9 cellular contexts compared by ENCODE assay signal in genomic region chr9:114174876-114175771, GRCh38. TPM values are rescaled to one million over a fixed set of nuclear protein-coding genes. Genes with fewer than 3 reads are reported as not detected.
DNase-seq lines count a peak whose midpoint lies in the region; ATAC-seq lines count a peak whose summit lies in the region.
"Had no signal": no experiment of that assay in that cellular context is flagged by ENCODE, and none has a peak within 500 bp of the region (broad histone marks: within the 10 kb centered on the region; RNA-seq: fewer than 3 reads in every experiment).

No MANE protein-coding gene starts in this region.

- H3K27ac Mint-ChIP-seq in activated CD4-positive, alpha-beta T cell treated with anti-CD3 and anti-CD28 coated beads, Interleukin-2, amount 10 ng/mL, durations not matched to agents 24 days and 14 days = no peak overlapping the region
- H3K27ac Mint-ChIP-seq: activated naive CD4-positive, alpha-beta T cell treated with anti-CD3 and anti-CD28 coated beads, Interleukin-2, amount 50 U/mL, for 24 hours had no signal

- H3K9me3 ChIP-seq in skeletal muscle satellite cell (replicated peaks; ENCODE audit: low read length) = no peaks in the 10 kb centered on the region

- intact Hi-C loops in activated CD4-positive, alpha-beta T cell treated with anti-CD3 and anti-CD28 coated beads, Interleukin-2, amount 10 ng/mL, durations not matched to agents 24 days and 14 days (cut with micrococcal nuclease) = no loop called here

- no peaks in the 10 kb centered on the region for H3K27me3 Mint-ChIP-seq in activated CD4-positive, alpha-beta T cell treated with anti-CD3 and anti-CD28 coated beads, Interleukin-2, amount 10 ng/mL, durations not matched to agents 24 days and 14 days
- H3K27me3 Mint-ChIP-seq: activated naive CD4-positive, alpha-beta T cell treated with anti-CD3 and anti-CD28 coated beads, Interleukin-2, amount 50 U/mL, for 24 hours had no signal

- H3K27me3 ChIP-seq in H7 (ENCODE audit: control insufficient read depth, insufficient read depth, low read length) (no peaks in the 10 kb centered on the region), skeletal muscle satellite cell (ENCODE audit: control insufficient read depth, insufficient read depth, low read length) (no peaks in the 10 kb centered on the region)

- peak overlapping the region; percentile 55 for H3K4me2 ChIP-seq in skeletal muscle satellite cell (ENCODE audit: low read length)

- H3K4me1 Mint-ChIP-seq in activated CD4-positive, alpha-beta T cell treated with anti-CD3 and anti-CD28 coated beads, Interleukin-2, amount 10 ng/mL, durations not matched to agents 24 days and 14 days = no peaks in the 10 kb centered on the region
- H3K4me1 Mint-ChIP-seq: activated naive CD4-positive, alpha-beta T cell treated with anti-CD3 and anti-CD28 coated beads, Interleukin-2, amount 50 U/mL, for 24 hours had no signal

- H3K27ac ChIP-seq in caudate nucleus (ENCODE audit: low read depth, low read length) = peak overlapping the region; percentile 69

- peak; percentile 64 for DNase-seq in H7
- DNase-seq in caudate nucleus (lab: John Stamatoyannopoulos, UW) = peak in 38 of 61 donors; percentile 11 to 81 (median 41)
- peak; percentile 68 for DNase-seq in kidney tubule cell (ENCODE audit: low spot score)
- no peak for DNase-seq in NCI-H510A treated with DMSO at 0.1 percent for 48 hours (lab: John Stamatoyannopoulos, UW)
- DNase-seq in activated CD4-positive, alpha-beta T cell treated with anti-CD3 and anti-CD28 coated beads, Interleukin-2, amount 10 ng/mL, durations not matched to agents 24 days and 14 days = no peak

- H3K4me1 ChIP-seq in skeletal muscle satellite cell (ENCODE audit: control insufficient read depth, insufficient read depth, low read length) = peaks cover 42% of the 10 kb centered on the region

- H3K36me3 Mint-ChIP-seq in activated CD4-positive, alpha-beta T cell treated with anti-CD3 and anti-CD28 coated beads, Interleukin-2, amount 10 ng/mL, durations not matched to agents 24 days and 14 days (ENCODE audit: low read depth) = no peaks in the 10 kb centered on the region
- H3K36me3 Mint-ChIP-seq: activated naive CD4-positive, alpha-beta T cell treated with anti-CD3 and anti-CD28 coated beads, Interleukin-2, amount 50 U/mL, for 24 hours had no signal

- no peak overlapping the region for H3K4me3 ChIP-seq in H7 (ENCODE audit: insufficient read depth, low read depth, low read length)
- peak overlapping the region; percentile 5 for H3K4me3 ChIP-seq in skeletal muscle satellite cell (ENCODE audit: low read length)

- H3K9ac ChIP-seq in skeletal muscle satellite cell (ENCODE audit: low read depth, low read length) = peak overlapping the region; percentile 74

- no peaks in the 10 kb centered on the region for H3K9me3 Mint-ChIP-seq in activated CD4-positive, alpha-beta T cell treated with anti-CD3 and anti-CD28 coated beads, Interleukin-2, amount 10 ng/mL, durations not matched to agents 24 days and 14 days
- H3K9me3 Mint-ChIP-seq: activated naive CD4-positive, alpha-beta T cell treated with anti-CD3 and anti-CD28 coated beads, Interleukin-2, amount 50 U/mL, for 24 hours had no signal

- ATAC-seq in HG03342 (IDR thresholded peaks at IDR 0.05; ENCODE audit: unreplicated experiment) (no peak), GM18517 (IDR thresholded peaks at IDR 0.05; ENCODE audit: unreplicated experiment) (no peak)

- H3K36me3 ChIP-seq in H7 (replicated peaks; ENCODE audit: control insufficient read depth, insufficient read depth, low read length) (no peaks in the 10 kb centered on the region), skeletal muscle satellite cell (ENCODE audit: insufficient read depth, low read length) (peaks cover 7% of the 10 kb centered on the region)

- no peak overlapping the region for H3K4me3 Mint-ChIP-seq in activated CD4-positive, alpha-beta T cell treated with anti-CD3 and anti-CD28 coated beads, Interleukin-2, amount 10 ng/mL, durations not matched to agents 24 days and 14 days
- H3K4me3 Mint-ChIP-seq: activated naive CD4-positive, alpha-beta T cell treated with anti-CD3 and anti-CD28 coated beads, Interleukin-2, amount 50 U/mL, for 24 hours had no signal

RNA-seq across cellular contexts. Expression of gene COL27A1, which starts 19.8 kb away (rescaled TPM):
- total RNA-seq in H7 (2014; rRNA removed; shearing (Covaris generic)) = 10.5 and 10.8 TPM in 2 replicates
- 5.9 and 7.9 TPM in 2 replicates for total RNA-seq in skeletal muscle satellite cell (2012; rRNA removed)
- total RNA-seq in activated CD4-positive, alpha-beta T cell treated with anti-CD3 and anti-CD28 coated beads, Interleukin-2, amount 10 ng/mL, durations not matched to agents 24 days and 14 days = 8.5 and 9.7 TPM in 2 replicates

Comparison
In these comparisons a context has a peak if more than half of its experiments do, and no peak if none do; other contexts are left out.
1. DNase-seq: peak in H7 (single experiment), caudate nucleus (38 of 61) and kidney tubule cell (single experiment); none in NCI-H510A treated with DMSO at 0.1 percent for 48 hours (single experiment) and activated CD4-positive, alpha-beta T cell treated with anti-CD3 and anti-CD28 coated beads, Interleukin-2, amount 10 ng/mL, durations not matched to agents 24 days and 14 days (single experiment).